ENCODE assay signal across 27 cellular contexts in genomic region chr10:124308351-124308645, GRCh38.
"Had no signal": no experiment of that assay in that cellular context is flagged by ENCODE, and none has a peak within 500 bp of the region (broad histone marks: within the 10 kb centered on the region; RNA-seq: fewer than 3 reads in every experiment).

No MANE protein-coding gene starts in this region.

- H3K36me3 Mint-ChIP-seq: natural killer cell; stimulated activated memory B cell treated with anti-CD40 and anti-IgM and Interleukin-4, amounts not matched to agents 10 μg/mL and 1 μg/mL and 100 μg/mL, for 72 hours; type B pancreatic cell had no signal

- H3K4me1 ChIP-seq: colonic mucosa, foreskin keratinocyte, lower lobe of right lung, parathyroid adenoma, prostate gland, right atrium auricular region, testis, tibial artery had no signal

- ATAC-seq: foreskin keratinocyte; gastroesophageal sphincter; left colon; left ventricle myocardium superior; lower lobe of right lung; natural killer cell; stimulated activated naive CD8-positive, alpha-beta T cell treated with anti-CD3 and anti-CD28 coated beads, Interleukin-15, Interleukin-2, amounts not matched to agents 100 U/mL and 50 U/mL, for 24 hours had no signal

- H3K36me3 ChIP-seq: colonic mucosa, esophagus muscularis mucosa, gastroesophageal sphincter, heart right ventricle, lower lobe of right lung, neutrophil, prostate gland, right atrium auricular region, spleen, tibial artery had no signal

- H3K27me3 Mint-ChIP-seq: stimulated activated memory B cell treated with anti-CD40 and anti-IgM and Interleukin-4, amounts not matched to agents 10 μg/mL and 1 μg/mL and 100 μg/mL, for 72 hours had no signal

- H3K27me3 ChIP-seq: colonic mucosa, esophagus muscularis mucosa, foreskin keratinocyte, gastroesophageal sphincter, heart right ventricle, neutrophil, right atrium auricular region, spleen, testis, tibial artery had no signal

- H3K27ac ChIP-seq: colonic mucosa, esophagus muscularis mucosa, foreskin keratinocyte, gastroesophageal sphincter, lower lobe of right lung, neutrophil, parathyroid adenoma, prostate gland, right atrium auricular region, skin epidermis, spleen, testis, tibial artery had no signal

- H3K4me3 ChIP-seq: colonic mucosa, esophagus muscularis mucosa, gastroesophageal sphincter, heart right ventricle, lower lobe of right lung, prostate gland, right atrium auricular region, skin epidermis, spleen, testis, tibial artery had no signal

- DNase-seq: colonic mucosa; dermis blood vessel endothelial cell; effector memory CD4-positive, alpha-beta T cell; foreskin keratinocyte; glutamatergic neuron; heart right ventricle; hippocampal formation; kidney glomerular epithelial cell; left colon; left ventricle myocardium superior; lower lobe of right lung; natural killer cell; spleen; stimulated activated CD4-positive, alpha-beta T cell treated with anti-CD3 and anti-CD28 coated beads, Interleukin-4, amount 100 ng/mL, for 4 hours; stimulated activated naive CD8-positive, alpha-beta T cell treated with anti-CD3 and anti-CD28 coated beads, Interleukin-15, Interleukin-2, amounts not matched to agents 100 U/mL and 50 U/mL, for 24 hours; substantia nigra; testis had no signal

- H3K4me3 Mint-ChIP-seq: natural killer cell; stimulated activated memory B cell treated with anti-CD40 and anti-IgM and Interleukin-4, amounts not matched to agents 10 μg/mL and 1 μg/mL and 100 μg/mL, for 72 hours; type B pancreatic cell had no signal

- H3K4me1 Mint-ChIP-seq: natural killer cell; stimulated activated memory B cell treated with anti-CD40 and anti-IgM and Interleukin-4, amounts not matched to agents 10 μg/mL and 1 μg/mL and 100 μg/mL, for 72 hours had no signal

- H3K9me3 ChIP-seq: colonic mucosa, esophagus muscularis mucosa, gastroesophageal sphincter, heart right ventricle, lower lobe of right lung, neutrophil, prostate gland, right atrium auricular region, spleen, testis, tibial artery had no signal

- H3K27ac Mint-ChIP-seq: natural killer cell; stimulated activated memory B cell treated with anti-CD40 and anti-IgM and Interleukin-4, amounts not matched to agents 10 μg/mL and 1 μg/mL and 100 μg/mL, for 72 hours; type B pancreatic cell had no signal

- H3K9me3 Mint-ChIP-seq: natural killer cell, type B pancreatic cell had no signal
